ENCODE assay signal across 1 cellular context in the genomic region with DNA sequence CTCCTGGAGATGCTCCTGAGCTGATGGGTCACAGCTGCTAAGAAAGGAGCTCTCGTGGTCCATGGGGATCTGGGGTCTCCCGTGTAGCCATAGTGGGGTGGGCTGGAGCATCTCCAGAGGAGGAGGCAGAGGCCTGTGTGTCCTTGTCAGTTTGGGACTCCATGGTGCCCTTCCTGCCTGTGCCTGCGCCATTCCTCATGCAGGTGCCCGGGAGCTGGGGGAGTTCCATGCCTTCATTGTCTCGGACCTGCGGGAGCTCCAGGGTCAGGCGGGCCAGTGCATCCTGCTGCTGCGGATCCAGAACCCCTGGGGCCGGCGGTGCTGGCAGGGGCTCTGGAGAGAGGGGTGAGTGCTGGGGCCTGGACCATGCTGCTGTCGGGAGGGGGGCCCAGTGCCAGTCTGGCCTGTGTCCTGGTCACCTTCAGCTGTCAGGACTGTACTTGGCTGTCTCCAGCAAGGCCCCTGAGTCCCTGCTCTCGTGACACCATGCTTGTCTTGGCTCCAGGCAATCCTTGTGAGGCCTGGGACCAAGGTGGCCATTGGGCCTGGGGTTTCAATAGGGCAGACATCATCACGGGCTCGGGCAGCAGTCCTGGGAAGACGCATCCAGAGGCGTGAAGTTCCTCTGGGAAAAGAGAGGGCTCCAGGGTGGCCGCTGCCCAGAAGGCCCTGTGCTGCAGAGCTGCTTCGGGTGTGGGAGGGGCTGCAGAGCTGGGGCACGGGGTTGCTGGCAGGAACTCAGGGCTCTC.
TF ChIP-seq lines count a peak whose summit lies in the region.

No MANE protein-coding gene starts in this region.

TF ChIP-seq in GM12878, 131 proteins besides CTCF, POLR2A, EP300 and RAD21:
- TF ChIP-seq GABPA (IDR thresholded peaks at IDR 0.05; ENCODE audit: low read depth) = no peak
- TF ChIP-seq, protein P1, sequence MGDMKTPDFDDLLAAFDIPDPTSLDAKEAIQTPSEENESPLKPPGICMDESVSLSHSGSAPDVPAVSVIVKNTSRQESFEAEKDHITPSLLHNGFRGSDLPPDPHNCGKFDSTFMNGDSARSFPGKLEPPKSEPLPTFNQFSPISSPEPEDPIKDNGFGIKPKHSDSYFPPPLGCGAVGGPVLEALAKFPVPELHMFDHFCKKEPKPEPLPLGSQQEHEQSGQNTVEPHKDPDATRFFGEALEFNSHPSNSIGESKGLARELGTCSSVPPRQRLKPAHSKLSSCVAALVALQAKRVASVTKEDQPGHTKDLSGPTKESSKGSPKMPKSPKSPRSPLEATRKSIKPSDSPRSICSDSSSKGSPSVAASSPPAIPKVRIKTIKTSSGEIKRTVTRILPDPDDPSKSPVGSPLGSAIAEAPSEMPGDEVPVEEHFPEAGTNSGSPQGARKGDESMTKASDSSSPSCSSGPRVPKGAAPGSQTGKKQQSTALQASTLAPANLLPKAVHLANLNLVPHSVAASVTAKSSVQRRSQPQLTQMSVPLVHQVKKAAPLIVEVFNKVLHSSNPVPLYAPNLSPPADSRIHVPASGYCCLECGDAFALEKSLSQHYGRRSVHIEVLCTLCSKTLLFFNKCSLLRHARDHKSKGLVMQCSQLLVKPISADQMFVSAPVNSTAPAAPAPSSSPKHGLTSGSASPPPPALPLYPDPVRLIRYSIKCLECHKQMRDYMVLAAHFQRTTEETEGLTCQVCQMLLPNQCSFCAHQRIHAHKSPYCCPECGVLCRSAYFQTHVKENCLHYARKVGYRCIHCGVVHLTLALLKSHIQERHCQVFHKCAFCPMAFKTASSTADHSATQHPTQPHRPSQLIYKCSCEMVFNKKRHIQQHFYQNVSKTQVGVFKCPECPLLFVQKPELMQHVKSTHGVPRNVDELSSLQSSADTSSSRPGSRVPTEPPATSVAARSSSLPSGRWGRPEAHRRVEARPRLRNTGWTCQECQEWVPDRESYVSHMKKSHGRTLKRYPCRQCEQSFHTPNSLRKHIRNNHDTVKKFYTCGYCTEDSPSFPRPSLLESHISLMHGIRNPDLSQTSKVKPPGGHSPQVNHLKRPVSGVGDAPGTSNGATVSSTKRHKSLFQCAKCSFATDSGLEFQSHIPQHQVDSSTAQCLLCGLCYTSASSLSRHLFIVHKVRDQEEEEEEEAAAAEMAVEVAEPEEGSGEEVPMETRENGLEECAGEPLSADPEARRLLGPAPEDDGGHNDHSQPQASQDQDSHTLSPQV (IDR thresholded peaks at IDR 0.05) = no peak
- no peak for TF ChIP-seq MEF2A (IDR thresholded peaks at IDR 0.05; ENCODE audit: insufficient read depth, low read depth, low read length)
- TF ChIP-seq, protein P2, sequence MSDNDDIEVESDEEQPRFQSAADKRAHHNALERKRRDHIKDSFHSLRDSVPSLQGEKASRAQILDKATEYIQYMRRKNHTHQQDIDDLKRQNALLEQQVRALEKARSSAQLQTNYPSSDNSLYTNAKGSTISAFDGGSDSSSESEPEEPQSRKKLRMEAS (IDR thresholded peaks at IDR 0.05; ENCODE audit: low read depth, low read length) = no peak
- no peak for TF ChIP-seq MEF2B (IDR thresholded peaks at IDR 0.05; ENCODE audit: partially characterized antibody, poor library complexity, severe bottlenecking)
- no peak for TF ChIP-seq NR2C2 (IDR thresholded peaks at IDR 0.05; ENCODE audit: borderline replicate concordance, control insufficient read depth, insufficient read length, low read depth)
- no peak for TF ChIP-seq RCOR1 (conservative IDR thresholded peaks at IDR 0.05; ENCODE audit: low read depth, low read length)
- TF ChIP-seq FOXK2 (IDR thresholded peaks at IDR 0.05) = no peak
- no peak for TF ChIP-seq SP1 (IDR thresholded peaks at IDR 0.05; ENCODE audit: low read depth, low read length)
- no peak for TF ChIP-seq SREBF1 (IDR thresholded peaks at IDR 0.05; ENCODE audit: low read length)
- TF ChIP-seq ZBTB4 (CRISPR knock-in tag; IDR thresholded peaks at IDR 0.05) = no peak
- no peak for TF ChIP-seq CHD2 (IDR thresholded peaks at IDR 0.05; ENCODE audit: borderline replicate concordance, low read depth, low read length)
TF ChIP-seq in GM12878: peak in this region for 0.
